In the genomic region with DNA sequence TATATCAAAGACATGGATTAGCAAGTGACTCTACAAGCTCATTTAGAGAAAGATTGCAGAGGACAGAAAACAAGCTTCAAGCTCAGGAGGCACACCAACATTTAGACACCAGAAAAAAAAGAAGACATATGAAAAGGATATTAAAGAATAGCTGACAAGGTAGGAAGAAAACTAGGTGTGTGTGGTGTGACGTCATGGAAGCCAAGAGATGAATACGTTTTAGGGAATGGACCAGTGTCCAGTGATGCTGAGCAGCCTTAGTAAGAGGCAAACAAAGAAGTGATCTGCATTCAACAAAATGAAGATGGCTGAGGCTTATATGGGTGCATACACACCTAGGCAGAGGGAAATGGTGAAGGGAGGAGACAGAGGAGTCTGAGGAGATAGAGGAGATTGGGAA, we compare ENCODE assay signal across 10 cellular contexts.
"Had no signal": no experiment of that assay in that cellular context is flagged by ENCODE, and none has a peak within 500 bp of the region (broad histone marks: within the 10 kb centered on the region; RNA-seq: fewer than 3 reads in every experiment).

No MANE protein-coding gene starts in this region.

- ATAC-seq: GM23338, HCT116 had no signal

- H3K27ac ChIP-seq: GM23248 had no signal

- H3K4me2 ChIP-seq: GM23338 had no signal

- H2AFZ ChIP-seq: GM23248, GM23338 had no signal

- FAIRE-seq: H54 had no signal

- H3K27ac Mint-ChIP-seq: GM23338, H9, HFFc6 had no signal

- H3K4me1 ChIP-seq: HAP-1 had no signal

- H3K9me3 Mint-ChIP-seq: GM23338, H9, HFFc6 had no signal

- DNase-seq: GM23248, GOT3, H7, H9, HCEC 1CT, HFFc6 had no signal

- H3K9ac ChIP-seq: GM23248 had no signal

- H3K4me3 Mint-ChIP-seq: GM23338, H9, HFFc6 had no signal

- H3K4me3 ChIP-seq: GM23248, GM23338, HAP-1 had no signal

- H3K9me3 ChIP-seq: HAP-1 had no signal

- H3K36me3 ChIP-seq: HAP-1 had no signal
